ENCODE assay signal across 12 cellular contexts in genomic region chr12:53454710-53455109, GRCh38. TPM values are rescaled to one million over a fixed set of nuclear protein-coding genes. Genes with fewer than 3 reads are reported as not detected.
DNase-seq lines count a peak whose midpoint lies in the region; ATAC-seq and TF ChIP-seq lines count a peak whose summit lies in the region.
"Had no signal": no experiment of that assay in that cellular context is flagged by ENCODE, and none has a peak within 500 bp of the region (broad histone marks: within the 10 kb centered on the region; RNA-seq: fewer than 3 reads in every experiment).

No MANE protein-coding gene starts in this region.

- H3K36me3 ChIP-seq in endodermal cell (ENCODE audit: control insufficient read depth, insufficient read depth, low read length): peaks cover 70% of the 10 kb centered on the region
- peaks cover 22 to 63% of the 10 kb centered on the region in 2 donors for H3K36me3 ChIP-seq in psoas muscle (ENCODE audit: insufficient read depth in 1 of 2, low read depth in 1 of 2)

- no peak for DNase-seq in activated CD8-positive, alpha-beta memory T cell treated with anti-CD3 and anti-CD28 coated beads, Interleukin-2, amount 10 ng/mL, durations not matched to agents 7 days and 5 days
- DNase-seq in activated CD8-positive, alpha-beta memory T cell treated with anti-CD3 and anti-CD28 coated beads, Interleukin-2, amount 50 U/mL, for 4 hours: no peak
- DNase-seq in RPMI8226 (peak; percentile 1), endodermal cell (no peak), psoas muscle (no peak), HEK293T (ENCODE audit: extremely low spot score) (no peak), middle frontal gyrus (ENCODE audit: extremely low spot score, low spot score) (no peak), COLO668 (lab: John Stamatoyannopoulos, UW; ENCODE audit: unreplicated experiment) (no peak)
- DNase-seq: NCI-H187, retina, SHP77 had no signal

- no peaks in the 10 kb centered on the region for H3K27me3 Mint-ChIP-seq in activated CD8-positive, alpha-beta memory T cell treated with anti-CD3 and anti-CD28 coated beads, Interleukin-2, amount 10 ng/mL, durations not matched to agents 7 days and 5 days
- no peaks in the 10 kb centered on the region for H3K27me3 Mint-ChIP-seq in endodermal cell (ENCODE audit: insufficient read depth)

- H3K4me3 ChIP-seq in endodermal cell (ENCODE audit: low read length) (peak overlapping the region; percentile 100), psoas muscle (peak overlapping the region; percentile 83)

- H3K4me1 Mint-ChIP-seq in activated CD8-positive, alpha-beta memory T cell treated with anti-CD3 and anti-CD28 coated beads, Interleukin-2, amount 10 ng/mL, durations not matched to agents 7 days and 5 days: peaks cover 46% of the 10 kb centered on the region
- H3K4me1 Mint-ChIP-seq in endodermal cell: peaks cover 38% of the 10 kb centered on the region

- H3K27ac Mint-ChIP-seq in activated CD8-positive, alpha-beta memory T cell treated with anti-CD3 and anti-CD28 coated beads, Interleukin-2, amount 10 ng/mL, durations not matched to agents 7 days and 5 days: peak overlapping the region; percentile 44
- peak overlapping the region; percentile 82 for H3K27ac Mint-ChIP-seq in endodermal cell

- no peak for ATAC-seq in activated CD8-positive, alpha-beta memory T cell treated with anti-CD3 and anti-CD28 coated beads, Interleukin-2, amount 10 ng/mL, durations not matched to agents 7 days and 5 days
- no peak for ATAC-seq in psoas muscle

- H3K27ac ChIP-seq in endodermal cell (ENCODE audit: low read depth, low read length) (no peak overlapping the region), psoas muscle (peak overlapping the region; percentile 93)

- H3K4me1 ChIP-seq in endodermal cell (ENCODE audit: control insufficient read depth, insufficient read depth, low read length) (peaks cover 11% of the 10 kb centered on the region), psoas muscle (peaks cover 53% of the 10 kb centered on the region)

- WGBS in endodermal cell (ENCODE audit: insufficient coverage in 1 of 2, insufficient read length in 1 of 2), 2 experiments: 93 to 100% methylated on average over 1 to 3 of the region's 3 CpGs
- 15 to 38% (median 24%) methylated on average over 3 of the region's 3 CpGs for WGBS in psoas muscle, 3 donors

- H3K27me3 ChIP-seq in endodermal cell (ENCODE audit: control insufficient read depth, insufficient read depth, low read length, poor library complexity, severe bottlenecking) (no peaks in the 10 kb centered on the region), psoas muscle (ENCODE audit: insufficient read depth in 3 of 3, low read length in 2 of 3) (no peaks in the 10 kb centered on the region)

- H3K36me3 Mint-ChIP-seq in activated CD8-positive, alpha-beta memory T cell treated with anti-CD3 and anti-CD28 coated beads, Interleukin-2, amount 10 ng/mL, durations not matched to agents 7 days and 5 days: peaks cover 55% of the 10 kb centered on the region
- peaks cover 59% of the 10 kb centered on the region for H3K36me3 Mint-ChIP-seq in endodermal cell (ENCODE audit: low read depth)

- TF ChIP-seq CTCF in endodermal cell (conservative IDR thresholded peaks at IDR 0.05): no peak
- no peak for TF ChIP-seq CTCF in psoas muscle (IDR thresholded peaks at IDR 0.05)

- intact Hi-C loops in psoas muscle (cut with DNase I): loop anchor here (5.0 kb wide), 3 partner anchors 38 to 232 kb away; partner anchors contain the start of gene MAP3K12 (in 1 of the 2)

- CTCF ChIA-PET in activated CD8-positive, alpha-beta memory T cell treated with anti-CD3 and anti-CD28 coated beads, Interleukin-2, amount 10 ng/mL, durations not matched to agents 7 days and 5 days (lab: Charles Lee): interaction anchor here (0.8 to 1.4 kb wide), 5 partner anchors 21 to 134 kb away, joined by 3 to 5 read pairs (median 4); partner anchors contain the start of gene AAAS
- CTCF ChIA-PET in HEK293T (lab: Yijun Ruan, JAX): interaction anchor here (1.4 kb wide), 1 partner anchor 22 kb away, joined by 3 read pairs; no protein-coding TSS in a partner anchor

- H3K9me3 Mint-ChIP-seq in activated CD8-positive, alpha-beta memory T cell treated with anti-CD3 and anti-CD28 coated beads, Interleukin-2, amount 10 ng/mL, durations not matched to agents 7 days and 5 days (ENCODE audit: low read depth): no peaks in the 10 kb centered on the region
- no peaks in the 10 kb centered on the region for H3K9me3 Mint-ChIP-seq in endodermal cell

- peak overlapping the region; percentile 99 for H3K9ac ChIP-seq in endodermal cell (ENCODE audit: extremely low read depth, low read length, poor library complexity, severe bottlenecking)

- POLR2A ChIA-PET in HEK293T (lab: Yijun Ruan, JAX): interaction anchor here (1.1 to 2.5 kb wide), 6 partner anchors 10 to 46 kb away, joined by 3 to 8 read pairs (median 5); partner anchors contain the start of genes PRR13 and TARBP2

- H3K9me3 ChIP-seq in endodermal cell (ENCODE audit: control insufficient read depth, low read length) (no peaks in the 10 kb centered on the region), psoas muscle (no peaks in the 10 kb centered on the region)

- peak overlapping the region; percentile 95 for H3K4me3 Mint-ChIP-seq in activated CD8-positive, alpha-beta memory T cell treated with anti-CD3 and anti-CD28 coated beads, Interleukin-2, amount 10 ng/mL, durations not matched to agents 7 days and 5 days
- H3K4me3 Mint-ChIP-seq in endodermal cell: peak overlapping the region; percentile 92

TF ChIP-seq in HEK293T, 16 proteins besides CTCF, POLR2A, EP300 and RAD21:
- TF ChIP-seq ZNF384 (IDR thresholded peaks at IDR 0.05) (no peak), LEF1 (IDR thresholded peaks at IDR 0.05; ENCODE audit: borderline replicate concordance) (no peak), CTBP1 (IDR thresholded peaks at IDR 0.05; ENCODE audit: borderline replicate concordance) (no peak), HDGF (IDR thresholded peaks at IDR 0.05; ENCODE audit: borderline replicate concordance) (no peak), PKNOX1 (IDR thresholded peaks at IDR 0.05) (no peak), SUZ12 (IDR thresholded peaks at IDR 0.05) (no peak), L3MBTL2 (conservative IDR thresholded peaks at IDR 0.05) (no peak), SP1 (IDR thresholded peaks at IDR 0.05) (no peak), FOXA1 (IDR thresholded peaks at IDR 0.05) (no peak), FOXM1 (IDR thresholded peaks at IDR 0.05; ENCODE audit: borderline replicate concordance) (no peak), FOXK2 (IDR thresholded peaks at IDR 0.05) (no peak), BHLHE40 (IDR thresholded peaks at IDR 0.05; ENCODE audit: borderline replicate concordance) (no peak), ELF4 (IDR thresholded peaks at IDR 0.05) (no peak), NFRKB (IDR thresholded peaks at IDR 0.05) (no peak), ARNT (IDR thresholded peaks at IDR 0.05) (no peak)

RNA-seq across cellular contexts. Expression of gene PCBP2, which starts 2.8 kb away (rescaled TPM):
- 100 to 1,000 TPM; 721 to 867 TPM for total RNA-seq in activated CD8-positive, alpha-beta memory T cell treated with anti-CD3 and anti-CD28 coated beads, Interleukin-2, amount 10 ng/mL, durations not matched to agents 7 days and 5 days
- total RNA-seq in endodermal cell (1,000 to 10,000 TPM; 1,281 to 1,338 TPM), psoas muscle (100 to 1,000 TPM; 354 to 507 (median 439) TPM)
- polyA plus RNA-seq in endodermal cell (2013, experiment 1 of 2): 1,028 TPM
- polyA plus RNA-seq in endodermal cell (2013, experiment 2 of 2): 890 TPM
- polyA plus RNA-seq in psoas muscle: 100 to 1,000 TPM; 254 to 469 (median 365) TPM

RNA-seq across cellular contexts. Expression of gene PRR13, which starts 13.2 kb away (rescaled TPM):
- total RNA-seq in activated CD8-positive, alpha-beta memory T cell treated with anti-CD3 and anti-CD28 coated beads, Interleukin-2, amount 10 ng/mL, durations not matched to agents 7 days and 5 days: 100 to 1,000 TPM; 235 to 244 TPM
- total RNA-seq in endodermal cell (100 to 1,000 TPM; 184 to 209 TPM), psoas muscle (10 to 100 TPM; 45.2 to 85.0 (median 62.6) TPM)
- 101 TPM for polyA plus RNA-seq in endodermal cell (2013, experiment 1 of 2)
- polyA plus RNA-seq in endodermal cell (2013, experiment 2 of 2): 95.7 TPM
- polyA plus RNA-seq in psoas muscle: 100 to 1,000 TPM in 1 of 3 donors, 10 to 100 TPM in 2; 65.6 to 136 (median 82.0) TPM

RNA-seq across cellular contexts. Expression of gene AMHR2, which starts 31.1 kb away (rescaled TPM):
- total RNA-seq in activated CD8-positive, alpha-beta memory T cell treated with anti-CD3 and anti-CD28 coated beads, Interleukin-2, amount 10 ng/mL, durations not matched to agents 7 days and 5 days: not detected
- total RNA-seq in endodermal cell (10 to 100 TPM; 17.1 to 23.6 TPM), psoas muscle (1 to 10 TPM in 2 of 4 donors, under 1 TPM in 2; 0.40 to 1.6 (median 0.97) TPM)
- 2.5 TPM for polyA plus RNA-seq in endodermal cell (2013, experiment 1 of 2)
- polyA plus RNA-seq in endodermal cell (2013, experiment 2 of 2): 3.4 TPM
- under 1 TPM; 0.43 to 0.84 (median 0.72) TPM for polyA plus RNA-seq in psoas muscle
- total RNA-seq: dermis microvascular lymphatic vessel endothelial cell had no signal

RNA-seq across cellular contexts. Expression of gene MAP3K12, which starts 44.5 kb away (rescaled TPM):
- total RNA-seq in activated CD8-positive, alpha-beta memory T cell treated with anti-CD3 and anti-CD28 coated beads, Interleukin-2, amount 10 ng/mL, durations not matched to agents 7 days and 5 days: 10 to 100 TPM; 19.1 to 19.3 TPM
- 1 to 10 TPM; 5.5 to 8.1 TPM for total RNA-seq in endodermal cell
- 27.5 TPM for polyA plus RNA-seq in endodermal cell (2013, experiment 1 of 2)
- 21.6 TPM for polyA plus RNA-seq in endodermal cell (2013, experiment 2 of 2)
- total RNA-seq in psoas muscle: 1 to 10 TPM; 1.9 to 2.9 (median 2.3) TPM
- 1 to 10 TPM; 2.3 to 3.1 (median 3.0) TPM for polyA plus RNA-seq in psoas muscle

RNA-seq across cellular contexts. Expression of gene TARBP2, which starts 46.4 kb away (rescaled TPM):
- total RNA-seq in activated CD8-positive, alpha-beta memory T cell treated with anti-CD3 and anti-CD28 coated beads, Interleukin-2, amount 10 ng/mL, durations not matched to agents 7 days and 5 days: 10 to 100 TPM; 29.7 to 38.7 TPM
- total RNA-seq in endodermal cell (10 to 100 TPM; 48.4 to 60.3 TPM), psoas muscle (10 to 100 TPM in 2 of 4 donors, 1 to 10 TPM in 2; 7.6 to 10.8 (median 10.4) TPM)
- polyA plus RNA-seq in endodermal cell (2013, experiment 1 of 2): 60.9 TPM
- polyA plus RNA-seq in endodermal cell (2013, experiment 2 of 2): 51.7 TPM
- 10 to 100 TPM; 10.2 to 23.3 (median 21.2) TPM for polyA plus RNA-seq in psoas muscle

Comparison
In these comparisons a context has a peak if more than half of its experiments do, and no peak if none do; other contexts are left out.
1. RNA of gene AMHR2, which starts 31.1 kb away (total RNA-seq): 17.1 to 23.6 TPM in endodermal cell; 0.40 to 1.6 TPM in psoas muscle and not detected in activated CD8-positive, alpha-beta memory T cell treated with anti-CD3 and anti-CD28 coated beads, Interleukin-2, amount 10 ng/mL, durations not matched to agents 7 days and 5 days; every median in the first group is over 4 times any median in the second.